In genomic region chr3:197458179-197458707, GRCh38 we compare ENCODE assay signal across 8 cellular contexts.
A peak's percentile ranks its signal among the peaks of the same experiment; 100 is the strongest.
DNase-seq lines count a peak whose midpoint lies in the region; ATAC-seq and TF ChIP-seq lines count a peak whose summit lies in the region.

No MANE protein-coding gene starts in this region.

- H2BK120ac ChIP-seq in neuronal stem cell (ENCODE audit: low read depth, low read length): no peak overlapping the region

- peaks cover 2% of the 10 kb centered on the region for H3K79me1 ChIP-seq in neuronal stem cell (ENCODE audit: low read depth, low read length)

- H3K36me3 ChIP-seq in DOHH2 (ENCODE audit: control insufficient read depth, low read length) (no peaks in the 10 kb centered on the region), neural progenitor cell (no peaks in the 10 kb centered on the region), neuronal stem cell (replicated peaks in 1 of 2; ENCODE audit: control insufficient read depth in 2 of 2, insufficient read depth in 2 of 2, low read length in 2 of 2) (no peaks in the 10 kb centered on the region)

- H3K9me3 ChIP-seq in DOHH2 (ENCODE audit: control insufficient read depth, insufficient read depth, low read length): no peaks in the 10 kb centered on the region
- no peaks in the 10 kb centered on the region for H3K9me3 ChIP-seq in neural progenitor cell (ENCODE audit: low read depth)
- no peaks in the 10 kb centered on the region for H3K9me3 ChIP-seq in neuronal stem cell (replicated peaks in 1 of 2; ENCODE audit: control insufficient read depth in 2 of 2, insufficient read depth in 1 of 2, low read depth in 1 of 2, low read length in 2 of 2)

- WGBS in neuronal stem cell (ENCODE audit: extremely low coverage in 2 of 2, insufficient read length in 2 of 2, insufficient replicate concordance in 1 of 2), 2 donors: no CpG with 5 or more reads among the region's 11 CpGs

- H3F3A ChIP-seq in DOHH2 (ENCODE audit: control insufficient read depth, insufficient read depth) (peaks cover 5% of the 10 kb centered on the region; the same call in 1 of the 2 replicates), neural progenitor cell (ENCODE audit: low read depth) (peaks cover 15% of the 10 kb centered on the region)

- peak; percentile 64 for ATAC-seq in HG03565 (IDR thresholded peaks at IDR 0.05; ENCODE audit: unreplicated experiment)
- ATAC-seq in GM19324 (IDR thresholded peaks at IDR 0.05; ENCODE audit: low FRiP score, unreplicated experiment): no peak

- no peak overlapping the region for H4K8ac ChIP-seq in neuronal stem cell (ENCODE audit: low read depth, low read length)

- H4K91ac ChIP-seq in neuronal stem cell (ENCODE audit: low read depth, low read length, poor library complexity): no peak overlapping the region

- TF ChIP-seq CTCF in DOHH2 (IDR thresholded peaks at IDR 0.05; ENCODE audit: low read depth, low read length, poor library complexity, severe bottlenecking) (peak; percentile 16), neural progenitor cell (IDR thresholded peaks at IDR 0.05) (peak; percentile 35)

- no peak overlapping the region for H2BK12ac ChIP-seq in neuronal stem cell (ENCODE audit: low read length)

- no peak overlapping the region for H2BK15ac ChIP-seq in neuronal stem cell (ENCODE audit: low read length)

- H2AFZ ChIP-seq in neural progenitor cell (replicated peaks) (no peak overlapping the region), neuronal stem cell (ENCODE audit: low read length) (no peak overlapping the region)

- no peak overlapping the region for H2BK5ac ChIP-seq in neuronal stem cell (ENCODE audit: low read length)

- no peak overlapping the region for H3K9ac ChIP-seq in neural progenitor cell
- no peak overlapping the region for H3K9ac ChIP-seq in neuronal stem cell (ENCODE audit: low read depth, low read length, poor library complexity)

- H3K4ac ChIP-seq in neuronal stem cell (ENCODE audit: low read length): no peak overlapping the region

- no peak overlapping the region for H3K18ac ChIP-seq in neuronal stem cell (ENCODE audit: low read length)

- H3K4me1 Mint-ChIP-seq in activated naive CD8-positive, alpha-beta T cell treated with anti-CD3 and anti-CD28 coated beads for 36 hours: peaks cover 16% of the 10 kb centered on the region
- peaks cover 15% of the 10 kb centered on the region for H3K4me1 Mint-ChIP-seq in neural progenitor cell

- no peak overlapping the region for H3K14ac ChIP-seq in neuronal stem cell (ENCODE audit: low read length)

- no peaks in the 10 kb centered on the region for H3K36me3 Mint-ChIP-seq in activated naive CD8-positive, alpha-beta T cell treated with anti-CD3 and anti-CD28 coated beads for 36 hours
- H3K36me3 Mint-ChIP-seq in neural progenitor cell: no peaks in the 10 kb centered on the region

- DNase-seq in activated naive CD8-positive, alpha-beta T cell treated with anti-CD3 and anti-CD28 coated beads for 36 hours: peak; percentile 49
- DNase-seq in neural progenitor cell (ENCODE audit: low spot score): no peak
- DNase-seq in Kasumi-1 (lab: John Stamatoyannopoulos, UW): no peak
- no peak for DNase-seq in neuronal stem cell (ENCODE audit: low spot score)
- DNase-seq in NK-92 (lab: John Stamatoyannopoulos, UW; ENCODE audit: unreplicated experiment): no peak

- H4K20me1 ChIP-seq in DOHH2 (ENCODE audit: control insufficient read depth, insufficient read depth, low read depth, low read length) (no peaks in the 10 kb centered on the region), neural progenitor cell (ENCODE audit: low read depth) (no peaks in the 10 kb centered on the region)

- H3K23ac ChIP-seq in neuronal stem cell (ENCODE audit: low read depth, low read length, poor library complexity): no peak overlapping the region

- H3K4me1 ChIP-seq in DOHH2 (ENCODE audit: control insufficient read depth, low read length) (peaks cover 15% of the 10 kb centered on the region), neural progenitor cell (peaks cover 10% of the 10 kb centered on the region), neuronal stem cell (ENCODE audit: control insufficient read depth in 2 of 2, insufficient read depth in 1 of 2, low read depth in 1 of 2, low read length in 2 of 2) (peaks cover 0 to 8% of the 10 kb centered on the region in 2 donors)

- H3K4me3 ChIP-seq in DOHH2 (ENCODE audit: low read length): no peak overlapping the region
- H3K4me3 ChIP-seq in neural progenitor cell: no peak overlapping the region
- H3K4me3 ChIP-seq in neuronal stem cell (ENCODE audit: low read length in 2 of 2): no peak overlapping the region

- H3K9me2 ChIP-seq in DOHH2 (replicated peaks; ENCODE audit: control insufficient read depth, low read length): no peaks in the 10 kb centered on the region

- H2AK5ac ChIP-seq in neuronal stem cell (ENCODE audit: low read depth, low read length): no peak overlapping the region

- peaks cover 33% of the 10 kb centered on the region for H3K27me3 Mint-ChIP-seq in activated naive CD8-positive, alpha-beta T cell treated with anti-CD3 and anti-CD28 coated beads for 36 hours
- peaks cover 17% of the 10 kb centered on the region for H3K27me3 Mint-ChIP-seq in neural progenitor cell (ENCODE audit: insufficient read depth, low read depth)

- peak overlapping the region; percentile 18 for H3K4me3 Mint-ChIP-seq in activated naive CD8-positive, alpha-beta T cell treated with anti-CD3 and anti-CD28 coated beads for 36 hours
- H3K4me3 Mint-ChIP-seq in neural progenitor cell: peak overlapping the region; percentile 46

- H3K27ac Mint-ChIP-seq in activated naive CD8-positive, alpha-beta T cell treated with anti-CD3 and anti-CD28 coated beads for 36 hours: no peak overlapping the region
- no peak overlapping the region for H3K27ac Mint-ChIP-seq in neural progenitor cell

- H3K4me2 ChIP-seq in DOHH2 (ENCODE audit: low read length) (no peak overlapping the region), neural progenitor cell (no peak overlapping the region), neuronal stem cell (ENCODE audit: insufficient read depth, low read length, poor library complexity, severe bottlenecking) (no peak overlapping the region)

- H3K27me3 ChIP-seq in DOHH2 (ENCODE audit: control insufficient read depth, low read length): peaks cover 29% of the 10 kb centered on the region
- H3K27me3 ChIP-seq in neural progenitor cell: peaks cover 32% of the 10 kb centered on the region
- peaks cover 0 to 12% (median 10%) of the 10 kb centered on the region in 3 experiments for H3K27me3 ChIP-seq in neuronal stem cell (ENCODE audit: control insufficient read depth in 3 of 3, insufficient read depth in 3 of 3, low read depth in 1 of 3, low read length in 3 of 3)

- H3K79me2 ChIP-seq in DOHH2 (ENCODE audit: control insufficient read depth, low read length) (no peaks in the 10 kb centered on the region), neural progenitor cell (ENCODE audit: low read depth) (no peaks in the 10 kb centered on the region)

- peaks cover 7% of the 10 kb centered on the region for H3K9me3 Mint-ChIP-seq in activated naive CD8-positive, alpha-beta T cell treated with anti-CD3 and anti-CD28 coated beads for 36 hours
- H3K9me3 Mint-ChIP-seq in neural progenitor cell: no peaks in the 10 kb centered on the region

- no peak overlapping the region for H3K27ac ChIP-seq in DOHH2 (ENCODE audit: low read depth, low read length)
- H3K27ac ChIP-seq in neural progenitor cell: no peak overlapping the region
- H3K27ac ChIP-seq in neuronal stem cell (replicated peaks; ENCODE audit: low read length): no peak overlapping the region
